Comparison of ENCODE assay signal across 8 cellular contexts in genomic region chr16:24538756-24539294, GRCh38.
DNase-seq lines count a peak whose midpoint lies in the region; ATAC-seq and TF ChIP-seq lines count a peak whose summit lies in the region.

No MANE protein-coding gene starts in this region.

- peaks cover 12% of the 10 kb centered on the region for H3K4me1 ChIP-seq in iPS-15b (ENCODE audit: control insufficient read depth, insufficient read depth, low read length)

- peaks cover 38% of the 10 kb centered on the region for H3K4me1 Mint-ChIP-seq in activated naive CD8-positive, alpha-beta T cell treated with anti-CD3 and anti-CD28 coated beads, Interleukin-2, amount 50 U/mL, for 24 hours
- H3K4me1 Mint-ChIP-seq in stimulated activated effector memory CD8-positive, alpha-beta T cell treated with anti-CD3 and anti-CD28 coated beads, Interleukin-12 subunit alpha, Interleukin-12 subunit beta, amount 100 ng/mL, for 72 hours: peaks cover 19% of the 10 kb centered on the region

- H3K36me3 Mint-ChIP-seq in activated naive CD8-positive, alpha-beta T cell treated with anti-CD3 and anti-CD28 coated beads, Interleukin-2, amount 50 U/mL, for 24 hours (ENCODE audit: low read depth): peaks cover 29% of the 10 kb centered on the region
- H3K36me3 Mint-ChIP-seq in stimulated activated effector memory CD8-positive, alpha-beta T cell treated with anti-CD3 and anti-CD28 coated beads, Interleukin-12 subunit alpha, Interleukin-12 subunit beta, amount 100 ng/mL, for 72 hours: peaks cover 48% of the 10 kb centered on the region

- H3K9me3 Mint-ChIP-seq in activated naive CD8-positive, alpha-beta T cell treated with anti-CD3 and anti-CD28 coated beads, Interleukin-2, amount 50 U/mL, for 24 hours: no peaks in the 10 kb centered on the region
- no peaks in the 10 kb centered on the region for H3K9me3 Mint-ChIP-seq in stimulated activated effector memory CD8-positive, alpha-beta T cell treated with anti-CD3 and anti-CD28 coated beads, Interleukin-12 subunit alpha, Interleukin-12 subunit beta, amount 100 ng/mL, for 72 hours

- no peak overlapping the region for H3K9ac ChIP-seq in iPS-15b (ENCODE audit: low read depth, low read length)

- peak overlapping the region; percentile 100 for H3K27ac Mint-ChIP-seq in activated naive CD8-positive, alpha-beta T cell treated with anti-CD3 and anti-CD28 coated beads, Interleukin-2, amount 50 U/mL, for 24 hours
- H3K27ac Mint-ChIP-seq in stimulated activated effector memory CD8-positive, alpha-beta T cell treated with anti-CD3 and anti-CD28 coated beads, Interleukin-12 subunit alpha, Interleukin-12 subunit beta, amount 100 ng/mL, for 72 hours: peak overlapping the region; percentile 100

- DNase-seq in AG09309 (ENCODE audit: low read depth): no peak
- DNase-seq in NCI-H1694 (lab: John Stamatoyannopoulos, UW): peak; percentile 56
- no peak for DNase-seq in activated naive CD8-positive, alpha-beta T cell treated with anti-CD3 and anti-CD28 coated beads, Interleukin-2, amount 50 U/mL, for 24 hours
- no peak for DNase-seq in stimulated activated effector memory CD8-positive, alpha-beta T cell treated with anti-CD3 and anti-CD28 coated beads, Interleukin-12 subunit alpha, Interleukin-12 subunit beta, amount 100 ng/mL, for 72 hours (ENCODE audit: low spot score in 2 of 2)
- DNase-seq in NCI-H774 (lab: John Stamatoyannopoulos, UW): no peak
- no peak for DNase-seq in head of caudate nucleus

- TF ChIP-seq CTCF in AG09309 (IDR thresholded peaks at IDR 0.05; ENCODE audit: control insufficient read depth, insufficient read depth, low read depth, low read length, missing control alignments): no peak

- no peaks in the 10 kb centered on the region for H3K27me3 Mint-ChIP-seq in activated naive CD8-positive, alpha-beta T cell treated with anti-CD3 and anti-CD28 coated beads, Interleukin-2, amount 50 U/mL, for 24 hours

- H3K4me3 ChIP-seq in AG09309 (ENCODE audit: control insufficient read depth, low read depth, low read length) (peak overlapping the region; percentile 65), iPS-15b (ENCODE audit: low read depth, low read length) (peak overlapping the region; percentile 91)

- H3K4me3 Mint-ChIP-seq in activated naive CD8-positive, alpha-beta T cell treated with anti-CD3 and anti-CD28 coated beads, Interleukin-2, amount 50 U/mL, for 24 hours: peak overlapping the region; percentile 93
- H3K4me3 Mint-ChIP-seq in stimulated activated effector memory CD8-positive, alpha-beta T cell treated with anti-CD3 and anti-CD28 coated beads, Interleukin-12 subunit alpha, Interleukin-12 subunit beta, amount 100 ng/mL, for 72 hours: peak overlapping the region; percentile 98

- ATAC-seq in GM19351 (IDR thresholded peaks at IDR 0.05; ENCODE audit: unreplicated experiment): peak; percentile 42
- ATAC-seq in activated naive CD8-positive, alpha-beta T cell treated with anti-CD3 and anti-CD28 coated beads, Interleukin-2, amount 50 U/mL, for 24 hours: peak; percentile 17
- ATAC-seq in stimulated activated effector memory CD8-positive, alpha-beta T cell treated with anti-CD3 and anti-CD28 coated beads, Interleukin-12 subunit alpha, Interleukin-12 subunit beta, amount 100 ng/mL, for 72 hours: no peak

- no peaks in the 10 kb centered on the region for H3K9me3 ChIP-seq in iPS-15b (ENCODE audit: control insufficient read depth, insufficient read depth, low read length)

- intact Hi-C loops in head of caudate nucleus (cut with DNase I): no loop called here

- no peaks in the 10 kb centered on the region for H3K36me3 ChIP-seq in iPS-15b (ENCODE audit: control insufficient read depth, insufficient read depth, low read length)

- H3K27me3 ChIP-seq in iPS-15b (ENCODE audit: control insufficient read depth, insufficient read depth, low read length): no peaks in the 10 kb centered on the region
